Comparison of ENCODE assay signal across 8 cellular contexts in genomic region chr2:172426635-172427255, GRCh38. TPM values are rescaled to one million over a fixed set of nuclear protein-coding genes. Genes with fewer than 3 reads are reported as not detected.
DNase-seq lines count a peak whose midpoint lies in the region; ATAC-seq and TF ChIP-seq lines count a peak whose summit lies in the region.

No MANE protein-coding gene starts in this region.

- 0 out of 2 replicates have a peak, but pooled peaks cover 2% of the 10 kb centered on the region for H3F3A ChIP-seq in GM23338 (replicated peaks; ENCODE audit: low read depth)

- no peaks in the 10 kb centered on the region for H3K36me3 ChIP-seq in GM23338 (ENCODE audit: insufficient read depth)

- H3K79me2 ChIP-seq in GM23338 (replicated peaks; ENCODE audit: insufficient read depth), result peaks cover 37% of the 10 kb centered on the region

- H3K4me3 ChIP-seq in GM23338 (peak overlapping the region; percentile 95), skeletal muscle cell (ENCODE audit: low read depth, low read length) (peak overlapping the region; percentile 66)

- peak overlapping the region; percentile 91 for H2AFZ ChIP-seq in GM23338

- H3K4me3 Mint-ChIP-seq in GM23338, result peak overlapping the region; percentile 67
- H3K4me3 Mint-ChIP-seq in T-helper 17 cell, result peak overlapping the region; percentile 90

- H3K36me3 Mint-ChIP-seq in GM23338 (ENCODE audit: low read depth) (0 out of 3 replicates have a peak, but pooled peaks cover 3% of the 10 kb centered on the region), T-helper 17 cell (ENCODE audit: low read depth) (no peaks in the 10 kb centered on the region)

- H3K4me1 Mint-ChIP-seq in GM23338 (peaks cover 54% of the 10 kb centered on the region), T-helper 17 cell (peaks cover 33% of the 10 kb centered on the region)

- no peaks in the 10 kb centered on the region for H3K9me3 ChIP-seq in T-helper 17 cell (ENCODE audit: control insufficient read depth, low read length, poor library complexity, severe bottlenecking)

- no peak for TF ChIP-seq CTCF in GM23338 (conservative IDR thresholded peaks at IDR 0.05; ENCODE audit: low read depth in 2 of 2)
- TF ChIP-seq CTCF in foreskin keratinocyte (conservative IDR thresholded peaks at IDR 0.05), result no peak

- H3K4me2 ChIP-seq in GM23338, result peak overlapping the region; percentile 99

- H3K27me3 Mint-ChIP-seq in GM23338 (ENCODE audit: insufficient read depth, low read depth, poor library complexity), result peaks cover 6% of the 10 kb centered on the region
- H3K27me3 Mint-ChIP-seq in T-helper 17 cell, result no peaks in the 10 kb centered on the region

- H3K4me1 ChIP-seq in GM23338 (ENCODE audit: insufficient read depth) (peaks cover 51% of the 10 kb centered on the region), foreskin keratinocyte (peaks cover 10% of the 10 kb centered on the region)

- no peak for DNase-seq in GM23338 (ENCODE audit: low spot score)
- DNase-seq in T-helper 17 cell, result no peak
- no peak for DNase-seq in foreskin keratinocyte
- DNase-seq in skeletal muscle cell (ENCODE audit: low read depth), result no peak
- no peak for DNase-seq in SHP77 (lab: John Stamatoyannopoulos, UW)
- DNase-seq in NCI-H524 (lab: John Stamatoyannopoulos, UW), result no peak
- no peak for DNase-seq in NCI-H82 (lab: John Stamatoyannopoulos, UW)

- H3K27me3 ChIP-seq in GM23338 (ENCODE audit: insufficient read depth) (0 out of 2 replicates have a peak, but pooled peaks cover 8% of the 10 kb centered on the region), foreskin keratinocyte (no peaks in the 10 kb centered on the region)

- H3K27ac ChIP-seq in GM23338 (ENCODE audit: low read depth) (no peak overlapping the region), foreskin keratinocyte (peak overlapping the region; percentile 83)

- H3K27ac Mint-ChIP-seq in GM23338 (no peak overlapping the region), T-helper 17 cell (no peak overlapping the region)

- ATAC-seq in GM23338 (no peak), T-helper 17 cell (no peak), foreskin keratinocyte (no peak), GM18502 (IDR thresholded peaks at IDR 0.05; ENCODE audit: poor library complexity, unreplicated experiment) (no peak)

- H3K9me2 ChIP-seq in GM23338 (ENCODE audit: insufficient read depth), result no peaks in the 10 kb centered on the region

- H4K20me1 ChIP-seq in GM23338 (replicated peaks; ENCODE audit: insufficient read depth), result peaks cover 11% of the 10 kb centered on the region

- H3K9me3 Mint-ChIP-seq in GM23338, result no peaks in the 10 kb centered on the region

TF ChIP-seq in GM23338, 12 proteins besides CTCF, POLR2A, EP300 and RAD21:
- 0 out of 2 replicates have a peak, but pooled peaks have one; percentile 37 for TF ChIP-seq CREB1 (CRISPR knock-in tag; IDR thresholded peaks at IDR 0.05; ENCODE audit: low read depth)
- TF ChIP-seq ETS1 (IDR thresholded peaks at IDR 0.05), result no peak

RNA-seq across cellular contexts. Expression of gene ITGA6, which starts 0.6 kb away (rescaled TPM):
- total RNA-seq in GM23338 (2014; rRNA removed; shearing (Covaris generic)), result 124 and 129 TPM in 2 replicates
- 28.6 and 32.9 TPM in 2 replicates for polyA plus RNA-seq in GM23338 (2016; fragmentation: Nextera tagmentation; extraction: Ambion mirVana)
- 10 to 100 TPM; 61.7 to 79.5 TPM for total RNA-seq in T-helper 17 cell
- total RNA-seq in foreskin keratinocyte, result 815 and 842 TPM in 2 replicates
- polyA plus RNA-seq in foreskin keratinocyte, result 168 and 201 TPM in 2 replicates
